In genomic region chr3:51538115-51538458, GRCh38 we compare ENCODE assay signal across 8 cellular contexts.
DNase-seq lines count a peak whose midpoint lies in the region; ATAC-seq lines count a peak whose summit lies in the region.

No MANE protein-coding gene starts in this region.

- H3K27ac ChIP-seq in iPS-18a (ENCODE audit: low read length) (no peak overlapping the region), skin epidermis (peak overlapping the region in 20 of 21 experiments; percentile 69 to 98 (median 92))

- H3K36me3 Mint-ChIP-seq in activated naive CD8-positive, alpha-beta T cell treated with anti-CD3 and anti-CD28 coated beads, Interleukin-2, amount 50 U/mL, for 24 hours (ENCODE audit: low read depth), result peaks cover 4% of the 10 kb centered on the region

- H3K27me3 Mint-ChIP-seq in activated naive CD8-positive, alpha-beta T cell treated with anti-CD3 and anti-CD28 coated beads, Interleukin-2, amount 50 U/mL, for 24 hours, result no peaks in the 10 kb centered on the region

- H3K9me3 ChIP-seq in iPS-18a (ENCODE audit: control insufficient read depth, low read depth, low read length), result no peaks in the 10 kb centered on the region

- ATAC-seq in HG03354 (IDR thresholded peaks at IDR 0.05; ENCODE audit: poor library complexity, severe bottlenecking, unreplicated experiment), result peak; percentile 7
- ATAC-seq in activated naive CD8-positive, alpha-beta T cell treated with anti-CD3 and anti-CD28 coated beads, Interleukin-2, amount 50 U/mL, for 24 hours, result no peak
- no peak for ATAC-seq in GM21529 (IDR thresholded peaks at IDR 0.05; ENCODE audit: unreplicated experiment)

- H3K4me1 ChIP-seq in iPS-18a (ENCODE audit: control insufficient read depth, low read depth, low read length), result peaks cover 11% of the 10 kb centered on the region

- no peaks in the 10 kb centered on the region for H3K36me3 ChIP-seq in iPS-18a (ENCODE audit: control insufficient read depth, low read depth, low read length)

- H3K4me3 ChIP-seq in iPS-18a (ENCODE audit: low read length) (peak overlapping the region; percentile 85), skin epidermis (peak overlapping the region; percentile 70 to 94 (median 92))

- peak overlapping the region; percentile 89 for H3K4me3 Mint-ChIP-seq in activated naive CD8-positive, alpha-beta T cell treated with anti-CD3 and anti-CD28 coated beads, Interleukin-2, amount 50 U/mL, for 24 hours

- peak overlapping the region; percentile 95 for H3K27ac Mint-ChIP-seq in activated naive CD8-positive, alpha-beta T cell treated with anti-CD3 and anti-CD28 coated beads, Interleukin-2, amount 50 U/mL, for 24 hours

- H3K27me3 ChIP-seq in iPS-18a (ENCODE audit: control insufficient read depth, insufficient read depth, low read length), result no peaks in the 10 kb centered on the region

- DNase-seq in DMS79 treated with DMSO at 0.1 percent for 48 hours (lab: John Stamatoyannopoulos, UW), result peak; percentile 31
- peak; percentile 12 for DNase-seq in activated naive CD8-positive, alpha-beta T cell treated with anti-CD3 and anti-CD28 coated beads, Interleukin-2, amount 50 U/mL, for 24 hours
- DNase-seq in NCI-H2029 treated with DMSO at 0.1 percent for 48 hours (lab: John Stamatoyannopoulos, UW), result no peak
- DNase-seq in NCI-H1694 treated with DMSO at 0.1 percent for 48 hours (lab: John Stamatoyannopoulos, UW), result no peak

- H3K4me1 Mint-ChIP-seq in activated naive CD8-positive, alpha-beta T cell treated with anti-CD3 and anti-CD28 coated beads, Interleukin-2, amount 50 U/mL, for 24 hours, result peaks cover 33% of the 10 kb centered on the region

- H3K9ac ChIP-seq in iPS-18a (ENCODE audit: low read length), result peak overlapping the region; percentile 90

- no peaks in the 10 kb centered on the region for H3K9me3 Mint-ChIP-seq in activated naive CD8-positive, alpha-beta T cell treated with anti-CD3 and anti-CD28 coated beads, Interleukin-2, amount 50 U/mL, for 24 hours

Comparison
In these comparisons a context has a peak if more than half of its experiments do, and no peak if none do; other contexts are left out.
1. DNase-seq: peak in DMS79 treated with DMSO at 0.1 percent for 48 hours (single experiment) and activated naive CD8-positive, alpha-beta T cell treated with anti-CD3 and anti-CD28 coated beads, Interleukin-2, amount 50 U/mL, for 24 hours (single experiment); none in NCI-H2029 treated with DMSO at 0.1 percent for 48 hours (single experiment) and NCI-H1694 treated with DMSO at 0.1 percent for 48 hours (single experiment).